8 cellular contexts compared by ENCODE assay signal in genomic region chr9:136437839-136438547, GRCh38. TPM values are rescaled to one million over a fixed set of nuclear protein-coding genes. Genes with fewer than 3 reads are reported as not detected.
A peak's percentile ranks its signal among the peaks of the same experiment; 100 is the strongest.
DNase-seq lines count a peak whose midpoint lies in the region; ATAC-seq, FAIRE-seq and TF ChIP-seq lines count a peak whose summit lies in the region.

No MANE protein-coding gene starts in this region.

- H3K4me1 ChIP-seq in small intestine (ENCODE audit: control insufficient read depth in 2 of 2, insufficient read depth in 1 of 2, low read depth in 1 of 2, low read length in 1 of 2) (peaks cover 3 to 11% of the 10 kb centered on the region in 2 donors), adrenal gland (replicated peaks in 1 of 2) (peaks cover 26 to 43% of the 10 kb centered on the region in 2 donors)

- H3K27ac ChIP-seq in small intestine (ENCODE audit: low read depth in 1 of 2, low read length in 1 of 2) (no peak overlapping the region), adrenal gland (peak overlapping the region in 1 of 5 donors; percentile 7)

- no peaks in the 10 kb centered on the region for H3K9me3 ChIP-seq in small intestine (ENCODE audit: control insufficient read depth, low read depth)
- no peaks in the 10 kb centered on the region for H3K9me3 ChIP-seq in adrenal gland (replicated peaks in 1 of 3)

- no peak for FAIRE-seq in small intestine (lab: Jason Lieb, UNC)

- no peak for ATAC-seq in GM21526 (IDR thresholded peaks at IDR 0.05; ENCODE audit: low FRiP score, unreplicated experiment)

- peaks cover 15% of the 10 kb centered on the region for H3K36me3 ChIP-seq in H7 (replicated peaks; ENCODE audit: control insufficient read depth, insufficient read depth, low read length)
- peaks cover 6 to 9% of the 10 kb centered on the region in 2 donors for H3K36me3 ChIP-seq in small intestine (ENCODE audit: control insufficient read depth in 2 of 2, insufficient read depth in 2 of 2, low read length in 2 of 2)
- peaks cover 0 to 32% of the 10 kb centered on the region in 2 donors for H3K36me3 ChIP-seq in adrenal gland (replicated peaks in 1 of 2)

- DNase-seq in H7 (no peak), head of caudate nucleus (peak in 29 of 42 donors; percentile 15 to 71 (median 42)), small intestine (no peak), Ammon's horn (ENCODE audit: low spot score) (no peak), adrenal gland (no peak), GF-D8 (lab: John Stamatoyannopoulos, UW) (no peak)

- H3K4me3 ChIP-seq in H7 (ENCODE audit: insufficient read depth, low read depth, low read length) (peak overlapping the region; percentile 71), WI38 (ENCODE audit: low read depth, low read length) (peak overlapping the region; percentile 82), small intestine (ENCODE audit: low read depth in 1 of 2, low read length in 2 of 2) (peak overlapping the region; percentile 88 to 90), adrenal gland (peak overlapping the region in 2 of 4 donors; percentile 79 to 97)

- no peak for TF ChIP-seq POLR2A in adrenal gland (IDR thresholded peaks at IDR 0.05)

- TF ChIP-seq CTCF in WI38 (IDR thresholded peaks at IDR 0.05; ENCODE audit: low read depth, low read length) (no peak), adrenal gland (IDR thresholded peaks at IDR 0.05) (no peak)

- intact Hi-C loops in head of caudate nucleus (cut with DNase I) = no loop called here
- intact Hi-C loops in adrenal gland (cut with DNase I) = no loop called here

- H3K27me3 ChIP-seq in H7 (ENCODE audit: control insufficient read depth, insufficient read depth, low read length) (peaks cover 3% of the 10 kb centered on the region; the same call in 1 of the 2 replicates), small intestine (ENCODE audit: control insufficient read depth in 2 of 2, insufficient read depth in 2 of 2, low read length in 2 of 2) (no peaks in the 10 kb centered on the region), adrenal gland (no peaks in the 10 kb centered on the region)

- 46 to 50% (median 48%) methylated on average over 35 to 37 of the region's 37 CpGs for WGBS in small intestine, 3 donors
- WGBS in adrenal gland, 4 donors = 56 to 64% (median 58%) methylated on average over 34 to 37 of the region's 37 CpGs

RNA-seq across cellular contexts. Expression of gene INPP5E, which starts 1.7 kb away (rescaled TPM):
- 12.4 and 15.2 TPM in 2 replicates for total RNA-seq in H7 (2014; rRNA removed; shearing (Covaris generic))
- polyA plus RNA-seq in small intestine = 1 to 10 TPM; 5.7 to 8.9 (median 5.7) TPM
- total RNA-seq in adrenal gland = 10 to 100 TPM in 5 of 8 donors, 1 to 10 TPM in 3; 7.5 to 17.5 (median 10.5) TPM
- polyA plus RNA-seq in adrenal gland = 10 to 100 TPM in 2 of 3 donors, 1 to 10 TPM in 1; 2.3 to 27.1 (median 16.6) TPM

RNA-seq across cellular contexts. Expression of gene PMPCA, which starts 27.5 kb away (rescaled TPM):
- 95.7 and 100 TPM in 2 replicates for total RNA-seq in H7 (2014; rRNA removed; shearing (Covaris generic))
- polyA plus RNA-seq in small intestine (10 to 100 TPM; 34.7 to 51.1 (median 46.7) TPM), adrenal gland (100 to 1,000 TPM in 2 of 3 donors, 10 to 100 TPM in 1; 99.8 to 138 (median 115) TPM)
- total RNA-seq in adrenal gland = 100 to 1,000 TPM in 1 of 8 donors, 10 to 100 TPM in 7; 43.4 to 100 (median 74.8) TPM

RNA-seq across cellular contexts. Expression of gene ENTR1, which starts 27.6 kb away (rescaled TPM):
- 116 and 141 TPM in 2 replicates for total RNA-seq in H7 (2014; rRNA removed; shearing (Covaris generic))
- polyA plus RNA-seq in small intestine = 10 to 100 TPM; 22.7 to 37.8 (median 25.7) TPM
- total RNA-seq in adrenal gland = 10 to 100 TPM; 13.3 to 48.1 (median 34.1) TPM
- 10 to 100 TPM; 21.5 to 48.4 (median 35.6) TPM for polyA plus RNA-seq in adrenal gland

RNA-seq across cellular contexts. Expression of gene SNAPC4, which starts 38.0 kb away (rescaled TPM):
- 13.3 and 14.0 TPM in 2 replicates for total RNA-seq in H7 (2014; rRNA removed; shearing (Covaris generic))
- polyA plus RNA-seq in small intestine = 1 to 10 TPM; 5.4 to 7.1 (median 5.6) TPM
- total RNA-seq in adrenal gland = 10 to 100 TPM in 1 of 8 donors, 1 to 10 TPM in 7; 3.3 to 10.6 (median 5.6) TPM
- 10 to 100 TPM in 1 of 3 donors, 1 to 10 TPM in 2; 3.4 to 20.1 (median 8.3) TPM for polyA plus RNA-seq in adrenal gland

RNA-seq across cellular contexts. Expression of gene SEC16A, which starts 44.8 kb away (rescaled TPM):
- 17.7 and 23.2 TPM in 2 replicates for total RNA-seq in H7 (2014; rRNA removed; shearing (Covaris generic))
- 10 to 100 TPM; 37.4 to 41.1 (median 38.2) TPM for polyA plus RNA-seq in small intestine
- 100 to 1,000 TPM in 1 of 8 donors, 10 to 100 TPM in 7; 48.4 to 107 (median 56.5) TPM for total RNA-seq in adrenal gland
- polyA plus RNA-seq in adrenal gland = 10 to 100 TPM; 52.0 to 81.6 (median 77.0) TPM

Comparison
In these comparisons a context has a peak if more than half of its experiments do, and no peak if none do; other contexts are left out.
1. DNase-seq: peak in head of caudate nucleus (29 of 42); none in H7 (single experiment), small intestine (single experiment), Ammon's horn (single experiment), adrenal gland (0 of 7) and GF-D8 (single experiment).